ENCODE assay signal across 9 cellular contexts in genomic region chr1:201348211-201348566, GRCh38. TPM values are rescaled to one million over a fixed set of nuclear protein-coding genes. Genes with fewer than 3 reads are reported as not detected.
DNase-seq lines count a peak whose midpoint lies in the region; ATAC-seq, FAIRE-seq and TF ChIP-seq lines count a peak whose summit lies in the region.
"Had no signal": no experiment of that assay in that cellular context is flagged by ENCODE, and none has a peak within 500 bp of the region (broad histone marks: within the 10 kb centered on the region; RNA-seq: fewer than 3 reads in every experiment).

No MANE protein-coding gene starts in this region.

- no peaks in the 10 kb centered on the region for H3K4me1 Mint-ChIP-seq in activated CD4-positive, alpha-beta memory T cell treated with anti-CD3 and anti-CD28 coated beads for 36 hours (ENCODE audit: low read depth)

- H3K4me1 ChIP-seq in A549 = 0 out of 3 replicates have a peak, but pooled peaks cover 5% of the 10 kb centered on the region

- DNase-seq in A549 (ENCODE audit: low read depth in 1 of 2, low spot score in 1 of 2) (peak; percentile 64 to 92), GM12891 (ENCODE audit: insufficient read length, low spot score) (peak; percentile 52), NCI-H128 (lab: John Stamatoyannopoulos, UW; ENCODE audit: unreplicated experiment) (peak; percentile 33), left cardiac atrium (peak; percentile 8)
- peak; percentile 49 for DNase-seq in activated CD4-positive, alpha-beta memory T cell treated with anti-CD3 and anti-CD28 coated beads for 36 hours
- peak; percentile 4 for DNase-seq in stimulated activated CD4-positive, alpha-beta T cell treated with anti-CD3 and anti-CD28 coated beads, Interleukin-12 subunit alpha, Interleukin-12 subunit beta, amount 100 ng/mL, for 4 hours

- intact Hi-C loops in activated CD4-positive, alpha-beta memory T cell treated with anti-CD3 and anti-CD28 coated beads for 36 hours (cut with micrococcal nuclease) = no loop called here
- intact Hi-C loops in left cardiac atrium (cut with DNase I) = loop anchor here (5.0 kb wide), 2 partner anchors 59 to 96 kb away; no protein-coding TSS in a partner anchor

- POLR2A ChIA-PET in A549 (lab: Yijun Ruan, JAX) = no interaction called here
- POLR2A ChIA-PET in activated CD4-positive, alpha-beta memory T cell treated with anti-CD3 and anti-CD28 coated beads for 36 hours (lab: Charles Lee) = no interaction called here

- H3K9me3 ChIP-seq in A549 = no peaks in the 10 kb centered on the region

- peak; percentile 69 to 71 for TF ChIP-seq RAD21 in A549 (conservative IDR thresholded peaks at IDR 0.05 in 1 of 2, IDR thresholded peaks at IDR 0.05 in 1 of 2)

- TF ChIP-seq POLR2A in A549 (IDR thresholded peaks at IDR 0.05; ENCODE audit: low read length) (no peak), GM12891 (IDR thresholded peaks at IDR 0.05; ENCODE audit: low read depth, low read length) (no peak)

- H3K4me3 ChIP-seq in A549 = no peak overlapping the region

- H3K4me2 ChIP-seq in A549 = no peak overlapping the region

- no peak overlapping the region for H3K27ac Mint-ChIP-seq in activated CD4-positive, alpha-beta memory T cell treated with anti-CD3 and anti-CD28 coated beads for 36 hours

- 30% methylated on average over 3 of the region's 6 CpGs for WGBS in A549 (ENCODE audit: missing lambda C conversion rate)

- H3K4me3 Mint-ChIP-seq in activated CD4-positive, alpha-beta memory T cell treated with anti-CD3 and anti-CD28 coated beads for 36 hours = no peak overlapping the region

- H3K27ac ChIP-seq in A549 = no peak overlapping the region

- peak; percentile 86 to 95 for ATAC-seq in A549
- peak in 1 of 2 donors; percentile 59 for ATAC-seq in left cardiac atrium
- no peak for ATAC-seq in HG02623 (IDR thresholded peaks at IDR 0.05; ENCODE audit: unreplicated experiment)
- ATAC-seq in HG02852 (IDR thresholded peaks at IDR 0.05; ENCODE audit: unreplicated experiment) = no peak

- TF ChIP-seq EP300 in A549 (IDR thresholded peaks at IDR 0.05) = no peak

- FAIRE-seq in A549 (lab: Jason Lieb, UNC) (no peak), GM12891 (lab: Jason Lieb, UNC) (no peak)

- H3K9me3 Mint-ChIP-seq in activated CD4-positive, alpha-beta memory T cell treated with anti-CD3 and anti-CD28 coated beads for 36 hours = no peaks in the 10 kb centered on the region

- H3K27me3 Mint-ChIP-seq in activated CD4-positive, alpha-beta memory T cell treated with anti-CD3 and anti-CD28 coated beads for 36 hours = peaks cover 13% of the 10 kb centered on the region

- TF ChIP-seq CTCF in A549 (IDR thresholded peaks at IDR 0.05) = peak; percentile 67

- CTCF ChIA-PET in A549 (lab: Yijun Ruan, JAX) = interaction anchor here (0.7 to 7.7 kb wide), 29 partner anchors 13 to 165 kb away, joined by 3 to 196 read pairs (median 5); partner anchors contain the start of gene PKP1
- CTCF ChIA-PET in activated CD4-positive, alpha-beta memory T cell treated with anti-CD3 and anti-CD28 coated beads for 36 hours (lab: Charles Lee) = interaction anchor here (1.1 to 1.8 kb wide), 7 partner anchors 11 to 165 kb away, joined by 3 to 5 read pairs (median 4); no protein-coding TSS in a partner anchor

- H3K36me3 Mint-ChIP-seq in activated CD4-positive, alpha-beta memory T cell treated with anti-CD3 and anti-CD28 coated beads for 36 hours = no peaks in the 10 kb centered on the region

TF ChIP-seq in A549, 52 proteins besides CTCF, POLR2A, EP300 and RAD21:
- no peak for TF ChIP-seq ELK1 (IDR thresholded peaks at IDR 0.05; ENCODE audit: low read depth, low read length)
- peak; percentile 56 for TF ChIP-seq SMC3 (IDR thresholded peaks at IDR 0.05)

TF ChIP-seq in GM12891, 5 proteins besides CTCF, POLR2A, EP300 and RAD21:
- TF ChIP-seq POLR2AphosphoS5 (IDR thresholded peaks at IDR 0.05; ENCODE audit: low read depth, low read length) (no peak), TAF1 (IDR thresholded peaks at IDR 0.05; ENCODE audit: low read depth, low read length) (no peak), PAX5 (IDR thresholded peaks at IDR 0.05; ENCODE audit: insufficient read depth, low read length, severe bottlenecking) (no peak), POU2F2 (IDR thresholded peaks at IDR 0.05; ENCODE audit: low read depth, low read length) (no peak), SPI1 (IDR thresholded peaks at IDR 0.05; ENCODE audit: low read depth, low read length) (no peak)

RNA-seq across cellular contexts. Expression of gene TNNT2, which starts 29.3 kb away (rescaled TPM):
- polyA plus RNA-seq in A549 (2011; rRNA removed) (not detected in 2 replicates), A549 (2017; fragmentation: RNase III; extraction: RNeasy Plus Mini Kit Qiagen cat#74134 plus additional on column Dnase treatment) (0.09 to 0.10 TPM (median 0.09 TPM) in 3 replicates)
- not detected in 2 replicates for polyA plus RNA-seq in A549 (2012; cell fraction: cytosol; rRNA removed)
- polyA plus RNA-seq in A549 (2012; cell fraction: nucleus; rRNA removed) = not detected in 2 replicates
- polyA minus RNA-seq in A549 (2011; rRNA and poly(A)+ RNA removed) = 0.10 TPM in 1 of 2 replicates, not detected in the other
- polyA plus RNA-seq in GM12891 (2012; ENCODE audit: low read depth, missing spikeins) = 0.18 TPM
- total RNA-seq in activated CD4-positive, alpha-beta memory T cell treated with anti-CD3 and anti-CD28 coated beads for 36 hours = not detected
- total RNA-seq in left cardiac atrium = 1,000 to 10,000 TPM; 4,860 to 5,317 TPM
- total RNA-seq: subcutaneous adipose tissue had no signal

RNA-seq across cellular contexts. Expression of gene LAD1, which starts 50.9 kb away (rescaled TPM):
- 0.19 and 0.26 TPM in 2 replicates for polyA plus RNA-seq in A549 (2011; rRNA removed)
- 0.10 and 0.16 TPM in 2 replicates for polyA plus RNA-seq in A549 (2012; cell fraction: cytosol; rRNA removed)
- polyA plus RNA-seq in A549 (2012; cell fraction: nucleus; rRNA removed) = 0.09 and 0.30 TPM in 2 replicates
- 0.67 to 1.1 TPM (median 0.87 TPM) in 3 replicates for polyA plus RNA-seq in A549 (2017; fragmentation: RNase III; extraction: RNeasy Plus Mini Kit Qiagen cat#74134 plus additional on column Dnase treatment)
- 0.49 and 0.83 TPM in 2 replicates for polyA minus RNA-seq in A549 (2011; rRNA and poly(A)+ RNA removed)
- polyA plus RNA-seq in GM12891 (2012; ENCODE audit: low read depth, missing spikeins) = 0.30 TPM
- total RNA-seq in activated CD4-positive, alpha-beta memory T cell treated with anti-CD3 and anti-CD28 coated beads for 36 hours = not detected
- 1 to 10 TPM; 1.3 to 1.4 TPM for total RNA-seq in left cardiac atrium

Comparison
In these comparisons a context has a peak if more than half of its experiments do, and no peak if none do; other contexts are left out.
1. ATAC-seq: peak in A549 (2 of 2); none in HG02623 (single experiment) and HG02852 (single experiment).
2. DNase-seq: peak in every context shown above with its lines; median percentile 78 in A549; 52 in GM12891; 49 in activated CD4-positive, alpha-beta memory T cell treated with anti-CD3 and anti-CD28 coated beads for 36 hours; 33 in NCI-H128; 8 in left cardiac atrium; 4 in stimulated activated CD4-positive, alpha-beta T cell treated with anti-CD3 and anti-CD28 coated beads, Interleukin-12 subunit alpha, Interleukin-12 subunit beta, amount 100 ng/mL, for 4 hours.
3. RNA of gene TNNT2, which starts 29.3 kb away (total RNA-seq): 4,860 to 5,317 TPM in left cardiac atrium; not detected in activated CD4-positive, alpha-beta memory T cell treated with anti-CD3 and anti-CD28 coated beads for 36 hours; every median in the first group is over 1,000 times any median in the second.